2 cellular contexts compared by ENCODE assay signal in genomic region chr6:3264356-3264755, GRCh38.
TF ChIP-seq lines count a peak whose summit lies in the region.

No MANE protein-coding gene starts in this region.

TF ChIP-seq in PFSK-1, 5 proteins besides CTCF, POLR2A, EP300 and RAD21:
- no peak for TF ChIP-seq SIN3A (IDR thresholded peaks at IDR 0.05; ENCODE audit: borderline replicate concordance, insufficient read depth, low read length)
- no peak for TF ChIP-seq TAF1 (IDR thresholded peaks at IDR 0.05; ENCODE audit: borderline replicate concordance, insufficient read depth, low read length)
- TF ChIP-seq FOXP2 (optimal IDR thresholded peaks at IDR 0.05; ENCODE audit: borderline replicate concordance, extremely low read depth, extremely low read length, insufficient read depth): no peak
- TF ChIP-seq POLR2AphosphoS5 (IDR thresholded peaks at IDR 0.05; ENCODE audit: low read depth, low read length): peak; percentile 32; the same call in 1 of the 2 replicates

TF ChIP-seq in HepG2, 621 proteins besides CTCF, POLR2A, EP300 and RAD21:
- TF ChIP-seq ZNF329 (CRISPR knock-in tag; IDR thresholded peaks at IDR 0.05; ENCODE audit: low read depth) (no peak), ZNF768 (CRISPR knock-in tag; IDR thresholded peaks at IDR 0.05) (peak; percentile 14; the same call in 1 of the 2 replicates), AGO2 (optimal IDR thresholded peaks at IDR 0.05; ENCODE audit: low read depth, low read length) (peak; percentile 58), ZNF687 (CRISPR knock-in tag; IDR thresholded peaks at IDR 0.05) (peak; percentile 24), ZNF839 (CRISPR knock-in tag; IDR thresholded peaks at IDR 0.05; ENCODE audit: borderline replicate concordance) (no peak), EEA1 (CRISPR knock-in tag; IDR thresholded peaks at IDR 0.05; ENCODE audit: borderline replicate concordance) (no peak), ZNF75D (CRISPR knock-in tag; IDR thresholded peaks at IDR 0.05; ENCODE audit: borderline replicate concordance) (peak; percentile 35; the same call in 1 of the 2 replicates), SRSF1 (optimal IDR thresholded peaks at IDR 0.05; ENCODE audit: low read depth, low read length) (peak; percentile 33)
